Comparison of ENCODE assay signal across 35 cellular contexts in genomic region chr2:182113334-182113733, GRCh38.
"Had no signal": no experiment of that assay in that cellular context is flagged by ENCODE, and none has a peak within 500 bp of the region (broad histone marks: within the 10 kb centered on the region; RNA-seq: fewer than 3 reads in every experiment).

No MANE protein-coding gene starts in this region.

- H3K27ac ChIP-seq: adrenal gland, body of pancreas, brain microvascular endothelial cell, breast epithelium, VCaP had no signal

- H3K4me1 ChIP-seq: adrenal gland, breast epithelium had no signal

- ATAC-seq: activated CD8-positive, alpha-beta T cell treated with anti-CD3 and anti-CD28 coated beads for 36 hours; activated naive CD4-positive, alpha-beta T cell treated with anti-CD3 and anti-CD28 coated beads, Interleukin-2, amount 50 U/mL, for 72 hours; activated T-cell treated with anti-CD3 and anti-CD28 coated beads, Interleukin-2, amount 50 U/mL, for 4 hours; activated T-cell treated with anti-CD3 and anti-CD28 coated beads, Interleukin-2, amount 50 U/mL, for 72 hours; activated T-helper 17 cell treated with anti-CD3 and anti-CD28 coated beads, Interleukin-2, amount 50 U/mL, for 72 hours; body of pancreas had no signal

- DNase-seq: activated B cell treated with CpG ODN at 0.5 μM for 24 hours; activated CD4-positive, alpha-beta memory T cell treated with anti-CD3 and anti-CD28 coated beads for 36 hours; activated CD4-positive, alpha-beta T cell treated with anti-CD3 and anti-CD28 coated beads for 4 hours; activated CD4-positive, alpha-beta T cell treated with anti-CD3 and anti-CD28 coated beads, Interleukin-2, amount 10 ng/mL, durations not matched to agents 24 days and 14 days; activated CD4-positive, alpha-beta T cell treated with anti-CD3 and anti-CD28 coated beads, Interleukin-2, amount 50 U/mL, for 1 hour; activated CD4-positive, alpha-beta T cell treated with anti-CD3 and anti-CD28 coated beads, Interleukin-2, amount 50 U/mL, for 4 hours; activated CD4-positive, CD25-positive, alpha-beta regulatory T cell treated with anti-CD3 and anti-CD28 coated beads, Interleukin-2, amount 50 U/mL, for 72 hours; activated CD8-positive, alpha-beta memory T cell treated with anti-CD3 and anti-CD28 coated beads, Interleukin-2, amount 50 U/mL, for 4 hours; activated CD8-positive, alpha-beta T cell treated with anti-CD3 and anti-CD28 coated beads for 36 hours; activated effector memory CD4-positive, alpha-beta T cell treated with anti-CD3 and anti-CD28 coated beads, Interleukin-2, amount 50 U/mL, for 16 hours; activated gamma-delta T cell treated with Interleukin-2 at 50 U/mL for 16 hours; activated naive CD4-positive, alpha-beta T cell; activated naive CD4-positive, alpha-beta T cell treated with anti-CD3 and anti-CD28 coated beads for 36 hours; activated naive CD4-positive, alpha-beta T cell treated with anti-CD3 and anti-CD28 coated beads, Interleukin-2, amount 50 U/mL, for 16 hours; activated naive CD8-positive, alpha-beta T cell treated with anti-CD3 and anti-CD28 coated beads for 36 hours; activated T-cell treated with anti-CD3 and anti-CD28 coated beads for 4 hours; activated T-cell treated with anti-CD3 and anti-CD28 coated beads, Interleukin-2, amount 50 U/mL, for 1 hour; activated T-cell treated with anti-CD3 and anti-CD28 coated beads, Interleukin-2, amount 50 U/mL, for 4 hours; activated T-cell treated with anti-CD3 and anti-CD28 coated beads, Interleukin-2, amount 50 U/mL, for 72 hours; adrenal gland; amniotic stem cell; aorta; body of pancreas; brain microvascular endothelial cell; caudate nucleus; cerebellar nuclear complex; T-helper 1 cell; T-helper 2 cell; T-helper 9 cell had no signal

- H3K36me3 ChIP-seq: adrenal gland, brain microvascular endothelial cell, breast epithelium had no signal

- FAIRE-seq: astrocyte, TTC549 had no signal

- H3K4me3 ChIP-seq: adrenal gland, body of pancreas, breast epithelium had no signal

- H3K27me3 ChIP-seq: adrenal gland, body of pancreas, brain microvascular endothelial cell, breast epithelium had no signal

- H3K9me3 ChIP-seq: adrenal gland, body of pancreas, breast epithelium had no signal
